ENCODE assay signal across 8 cellular contexts in the genomic region with DNA sequence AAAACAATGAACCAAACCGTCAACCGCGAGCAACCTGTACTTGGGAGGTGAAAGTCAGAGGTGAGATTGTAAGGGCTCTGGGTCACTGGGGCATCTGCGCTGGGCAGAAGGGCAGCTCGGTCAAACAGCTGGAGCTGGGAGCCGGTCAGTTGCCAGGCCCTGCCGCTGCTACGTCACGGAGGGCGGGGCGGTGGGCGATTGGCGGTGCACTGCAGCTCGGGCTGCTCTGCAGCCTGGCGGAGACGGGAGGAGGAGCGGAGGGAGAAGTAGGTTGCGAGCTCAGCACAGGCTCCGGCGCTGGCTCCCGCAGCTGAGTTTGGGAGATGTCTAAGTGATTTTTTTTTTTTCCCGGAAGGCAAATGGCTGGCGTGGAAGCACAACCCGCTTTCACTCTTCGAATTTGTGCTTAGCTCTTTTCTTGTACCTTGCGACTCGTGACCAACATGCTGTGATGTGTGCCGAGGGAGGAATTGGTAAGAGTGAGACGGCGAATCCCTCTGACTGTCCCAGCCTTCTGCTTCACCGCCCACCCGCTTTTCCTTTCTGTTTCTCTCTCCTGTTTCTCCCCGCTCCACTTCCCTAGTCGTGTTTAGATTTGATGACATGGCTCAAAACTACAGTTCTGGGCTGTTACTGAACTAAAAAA. TPM values are rescaled to one million over a fixed set of nuclear protein-coding genes. Genes with fewer than 3 reads are reported as not detected.
DNase-seq lines count a peak whose midpoint lies in the region; ATAC-seq and TF ChIP-seq lines count a peak whose summit lies in the region.

A gene (plus strand): TSS at position 229 of the 646 bp plus-strand sequence. CDS start 27,266 bp downstream, outside the sequence.

- H3K23ac ChIP-seq in mesendoderm (ENCODE audit: low read length), result no peak within 1 kb of the TSS

- no peak within 1 kb of the TSS for H3K18ac ChIP-seq in mesendoderm (ENCODE audit: low read length)

- no peak within 1 kb of the TSS for H4K8ac ChIP-seq in mesendoderm (ENCODE audit: low read depth, low read length)

- H3K27ac ChIP-seq in endodermal cell (ENCODE audit: low read depth, low read length) (no peak within 1 kb of the TSS), mesendoderm (ENCODE audit: low read depth, low read length) (no peak within 1 kb of the TSS)

- H2AK5ac ChIP-seq in mesendoderm (ENCODE audit: low read length), result no peak within 1 kb of the TSS

- no peaks in the 10 kb centered on the region for H3K36me3 Mint-ChIP-seq in endodermal cell (ENCODE audit: low read depth)

- H3K4me3 Mint-ChIP-seq in endodermal cell, result peak within 1 kb of the TSS; percentile 77

- DNase-seq in COLO829 (ENCODE audit: low spot score) (peak; percentile 65), HPDE6-E6E7 (ENCODE audit: extremely low spot score) (peak; percentile 76), NOMO-1 (lab: John Stamatoyannopoulos, UW; ENCODE audit: unreplicated experiment in 2 of 2) (peak; percentile 81 to 90), endodermal cell (peak; percentile 97), mesendoderm (peak; percentile 94)
- peak; percentile 36 for DNase-seq in activated CD8-positive, alpha-beta memory T cell treated with anti-CD3 and anti-CD28 coated beads, Interleukin-2, amount 50 U/mL, for 1 hour (ENCODE audit: extremely low read depth)
- peak; percentile 62 for DNase-seq in stimulated activated CD8-positive, alpha-beta memory T cell treated with anti-CD3 and anti-CD28 coated beads, Interleukin-12 subunit alpha, Interleukin-12 subunit beta, amount 100 ng/mL, for 4 hours (ENCODE audit: low read depth)

- peaks cover 5% of the 10 kb centered on the region for H3K9me3 Mint-ChIP-seq in endodermal cell

- H3K9me3 ChIP-seq in endodermal cell (ENCODE audit: control insufficient read depth, low read length), result peaks cover 8% of the 10 kb centered on the region

- H3K9ac ChIP-seq in endodermal cell (ENCODE audit: extremely low read depth, low read length, poor library complexity, severe bottlenecking) (peak within 1 kb of the TSS; percentile 56), mesendoderm (ENCODE audit: low read length) (peak within 1 kb of the TSS; percentile 61)

- H3K4me1 ChIP-seq in endodermal cell (ENCODE audit: control insufficient read depth, insufficient read depth, low read length), result no peaks in the 10 kb centered on the region
- no peaks in the 10 kb centered on the region for H3K4me1 ChIP-seq in mesendoderm (ENCODE audit: control insufficient read depth, low read depth, low read length)

- peak; percentile 33 for TF ChIP-seq CTCF in endodermal cell (conservative IDR thresholded peaks at IDR 0.05)

- no peak within 1 kb of the TSS for H4K5ac ChIP-seq in mesendoderm (ENCODE audit: low read length)

- H3K36me3 ChIP-seq in endodermal cell (ENCODE audit: control insufficient read depth, insufficient read depth, low read length) (no peaks in the 10 kb centered on the region), mesendoderm (ENCODE audit: control insufficient read depth, insufficient read depth, low read length) (no peaks in the 10 kb centered on the region)

- no peak within 1 kb of the TSS for H2BK5ac ChIP-seq in mesendoderm (ENCODE audit: low read length)

- H2BK120ac ChIP-seq in mesendoderm (ENCODE audit: low read depth, low read length), result no peak within 1 kb of the TSS

- H3K79me1 ChIP-seq in mesendoderm (ENCODE audit: low read length), result no peaks in the 10 kb centered on the region

- H3K4me3 ChIP-seq in endodermal cell (ENCODE audit: low read length) (peak within 1 kb of the TSS; percentile 89), mesendoderm (ENCODE audit: low read length) (peak within 1 kb of the TSS; percentile 56)

- peak within 1 kb of the TSS; percentile 85 for H3K27ac Mint-ChIP-seq in endodermal cell

- H3K56ac ChIP-seq in mesendoderm (ENCODE audit: low read length), result peak within 1 kb of the TSS; percentile 79

- peaks cover 9% of the 10 kb centered on the region for H3K4me1 Mint-ChIP-seq in endodermal cell

- H3K79me2 ChIP-seq in mesendoderm (ENCODE audit: control insufficient read depth, insufficient read depth, low read length), result no peaks in the 10 kb centered on the region

- no peak within 1 kb of the TSS for H3K4ac ChIP-seq in mesendoderm (ENCODE audit: low read depth, low read length)

- H3K27me3 Mint-ChIP-seq in endodermal cell (ENCODE audit: insufficient read depth), result peaks cover 30% of the 10 kb centered on the region

- WGBS in endodermal cell (ENCODE audit: insufficient coverage in 1 of 2, insufficient read length in 1 of 2), 2 experiments, result 2 to 4% methylated on average over 9 to 34 of the region's 34 CpGs
- WGBS in mesendoderm (ENCODE audit: extremely low coverage, insufficient coverage, low lambda C conversion rate), result no CpG with 5 or more reads among the region's 34 CpGs

- H3K4me2 ChIP-seq in mesendoderm (ENCODE audit: low read length), result peak within 1 kb of the TSS; percentile 26

- H2BK15ac ChIP-seq in mesendoderm (replicated peaks; ENCODE audit: low read depth), result no peak within 1 kb of the TSS

- ATAC-seq in GM19467 (IDR thresholded peaks at IDR 0.05; ENCODE audit: unreplicated experiment), result peak; percentile 97

- peaks cover 41% of the 10 kb centered on the region for H3K27me3 ChIP-seq in endodermal cell (ENCODE audit: control insufficient read depth, insufficient read depth, low read length, poor library complexity, severe bottlenecking)
- no peaks in the 10 kb centered on the region for H3K27me3 ChIP-seq in mesendoderm (ENCODE audit: insufficient read depth, low read length, poor library complexity)

RNA-seq across cellular contexts. Expression of the gene that starts here (rescaled TPM):
- 1 to 10 TPM in 1 of 2 donors, under 1 TPM in 1; 0.27 to 1.1 TPM for total RNA-seq in endodermal cell
- polyA plus RNA-seq in endodermal cell (2013, experiment 1 of 2), result 3.8 TPM
- 5.6 TPM for polyA plus RNA-seq in endodermal cell (2013, experiment 2 of 2)
- polyA plus RNA-seq in mesendoderm (2013, experiment 1 of 2), result 1.5 TPM
- polyA plus RNA-seq in mesendoderm (2013, experiment 2 of 2), result 1.2 TPM

Comparison
In these comparisons a context has a peak if more than half of its experiments do, and no peak if none do; other contexts are left out.
1. DNase-seq: peak in every context shown above with its lines; median percentile 97 in endodermal cell; 94 in mesendoderm; 86 in NOMO-1; 76 in HPDE6-E6E7; 65 in COLO829; 62 in stimulated activated CD8-positive, alpha-beta memory T cell treated with anti-CD3 and anti-CD28 coated beads, Interleukin-12 subunit alpha, Interleukin-12 subunit beta, amount 100 ng/mL, for 4 hours; 36 in activated CD8-positive, alpha-beta memory T cell treated with anti-CD3 and anti-CD28 coated beads, Interleukin-2, amount 50 U/mL, for 1 hour.